In the genomic region with DNA sequence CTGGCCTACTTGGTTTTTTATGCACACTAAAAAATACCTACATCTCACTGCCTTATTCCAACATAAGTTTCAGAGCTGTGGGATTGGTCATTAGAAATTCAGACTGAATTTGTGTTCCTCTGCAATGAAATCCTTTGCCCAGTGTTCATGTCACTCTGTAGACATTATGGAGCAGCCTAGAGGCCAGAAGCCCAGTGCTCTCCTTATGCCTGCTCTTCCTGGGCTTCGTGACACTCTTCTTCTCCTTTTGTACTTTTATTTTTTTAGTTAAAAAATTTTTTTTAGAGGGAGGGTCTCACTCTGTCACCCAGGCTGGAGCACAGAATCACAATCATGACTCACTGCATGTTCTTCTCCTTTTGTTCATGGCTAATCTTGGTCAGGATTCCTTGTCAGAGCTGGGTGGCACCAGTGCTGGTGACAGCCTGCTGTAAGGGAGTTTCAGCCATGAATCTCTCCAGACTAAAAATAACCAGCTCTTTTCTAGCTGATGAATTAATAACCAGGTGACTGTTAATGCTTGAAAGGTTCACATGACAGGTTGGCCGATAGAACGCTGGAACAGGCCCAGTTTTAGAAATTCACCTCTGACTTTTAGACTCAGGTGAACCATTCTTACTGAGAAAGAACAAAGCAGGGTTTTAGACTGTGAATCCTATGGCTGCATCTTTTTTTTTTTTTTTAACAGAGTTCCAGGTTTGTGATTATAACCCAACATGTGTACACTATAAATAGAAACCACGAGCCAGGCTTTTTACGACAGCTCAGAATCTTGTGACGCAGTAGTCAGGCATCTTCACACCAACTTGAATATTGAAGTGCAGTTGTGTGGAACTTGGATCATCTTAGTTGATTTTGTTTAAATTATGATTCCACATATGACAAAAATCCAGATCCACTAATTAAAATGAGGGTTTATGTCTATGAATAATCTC, we compare ENCODE assay signal across 13 cellular contexts. TPM values are rescaled to one million over a fixed set of nuclear protein-coding genes. Genes with fewer than 3 reads are reported as not detected.
DNase-seq lines count a peak whose midpoint lies in the region; ATAC-seq and TF ChIP-seq lines count a peak whose summit lies in the region.
"Had no signal": no experiment of that assay in that cellular context is flagged by ENCODE, and none has a peak within 500 bp of the region (broad histone marks: within the 10 kb centered on the region; RNA-seq: fewer than 3 reads in every experiment).

No MANE protein-coding gene starts in this region.

- in situ Hi-C loops in ACHN (cut with HindIII; ENCODE audit: low pct_ligation_motif_present, low pct_unique_long_range_greater_than_20kb, low sequenced_read_pairs): no loop called here
- in situ Hi-C loops in KBM-7 (cut with MboI; ENCODE audit: low pct_unique_long_range_greater_than_20kb, low sequenced_read_pairs): loop anchor here (25.0 kb wide), 1 partner anchor 318 kb away; no protein-coding TSS in a partner anchor

- no peak for TF ChIP-seq CTCF in epithelial cell of proximal tubule (conservative IDR thresholded peaks at IDR 0.05; ENCODE audit: low read depth, low read length)

- peak; percentile 67 for ATAC-seq in HG02981 (IDR thresholded peaks at IDR 0.05; ENCODE audit: unreplicated experiment)
- ATAC-seq: GM12878 had no signal

- H3K4me3 ChIP-seq in epithelial cell of proximal tubule (ENCODE audit: low read depth, low read length): peak overlapping the region; percentile 12
- H3K4me3 ChIP-seq: GM12878 had no signal

- DNase-seq in ACHN (peak; percentile 63), epithelial cell of proximal tubule (ENCODE audit: low read depth) (peak; percentile 84), myocyte (ENCODE audit: low read depth) (peak; percentile 71), KBM-7 (no peak), NCI-H1417 treated with DMSO at 0.1 percent for 48 hours (lab: John Stamatoyannopoulos, UW) (no peak)
- DNase-seq in activated effector memory CD4-positive, alpha-beta T cell treated with anti-CD3 and anti-CD28 coated beads, Interleukin-2, amount 50 U/mL, for 16 hours: no peak
- DNase-seq in stimulated activated naive CD4-positive, alpha-beta T cell treated with Interleukin-2 at 50 U/mL for 16 hours (lab: John Stamatoyannopoulos, UW): no peak
- DNase-seq: AML-193; NCI-H1092 treated with DMSO at 0.1 percent for 48 hours; stimulated activated CD4-positive, alpha-beta T cell treated with anti-CD3 and anti-CD28 coated beads, Interleukin-4, amount 100 ng/mL, for 1 hour had no signal

RNA-seq across cellular contexts. Expression of gene C5orf47, which starts 34.0 kb away (rescaled TPM):
- total RNA-seq in epithelial cell of proximal tubule (not detected in 2 replicates), myocyte (0.11 TPM in 1 of 2 replicates, not detected in the other)
- polyA plus RNA-seq in myocyte (2012): not detected
- total RNA-seq: activated CD8-positive, alpha-beta memory T cell treated with anti-CD3 and anti-CD28 coated beads for 36 hours; GM12878 had no signal

Comparison
In these comparisons a context has a peak if more than half of its experiments do, and no peak if none do; other contexts are left out.
1. DNase-seq: peak in ACHN (single experiment), epithelial cell of proximal tubule (single experiment) and myocyte (single experiment); none in activated effector memory CD4-positive, alpha-beta T cell treated with anti-CD3 and anti-CD28 coated beads, Interleukin-2, amount 50 U/mL, for 16 hours (single experiment), KBM-7 (single experiment), stimulated activated naive CD4-positive, alpha-beta T cell treated with Interleukin-2 at 50 U/mL for 16 hours (single experiment) and NCI-H1417 treated with DMSO at 0.1 percent for 48 hours (single experiment).